Comparison of ENCODE assay signal across 8 cellular contexts in the genomic region with DNA sequence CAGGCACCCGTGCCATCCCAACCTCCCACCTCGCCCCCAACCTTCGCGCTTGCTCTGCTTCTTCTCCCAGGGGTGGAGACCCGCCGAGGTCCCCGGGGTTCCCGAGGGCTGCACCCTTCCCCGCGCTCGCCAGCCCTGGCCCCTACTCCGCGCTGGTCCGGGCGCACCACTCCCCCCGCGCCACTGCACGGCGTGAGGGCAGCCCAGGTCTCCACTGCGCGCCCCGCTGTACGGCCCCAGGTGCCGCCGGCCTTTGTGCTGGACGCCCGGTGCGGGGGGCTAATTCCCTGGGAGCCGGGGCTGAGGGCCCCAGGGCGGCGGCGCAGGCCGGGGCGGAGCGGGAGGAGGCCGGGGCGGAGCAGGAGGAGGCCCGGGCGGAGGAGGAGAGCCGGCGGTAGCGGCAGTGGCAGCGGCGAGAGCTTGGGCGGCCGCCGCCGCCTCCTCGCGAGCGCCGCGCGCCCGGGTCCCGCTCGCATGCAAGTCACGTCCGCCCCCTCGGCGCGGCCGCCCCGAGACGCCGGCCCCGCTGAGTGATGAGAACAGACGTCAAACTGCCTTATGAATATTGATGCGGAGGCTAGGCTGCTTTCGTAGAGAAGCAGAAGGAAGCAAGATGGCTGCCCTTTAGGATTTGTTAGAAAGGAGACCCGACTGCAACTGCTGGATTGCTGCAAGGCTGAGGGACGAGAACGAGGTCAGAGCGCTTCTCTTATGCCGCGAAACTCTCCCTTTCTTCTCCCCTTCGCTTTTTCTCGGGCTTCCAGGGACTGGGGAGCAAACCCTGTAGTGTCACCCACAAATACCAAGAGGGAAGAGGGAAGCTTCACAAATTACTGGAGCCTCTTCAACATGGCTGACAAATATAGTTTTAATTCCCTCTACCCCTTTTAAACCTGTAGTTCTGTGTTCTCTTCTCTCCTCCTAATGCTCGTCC. TPM values are rescaled to one million over a fixed set of nuclear protein-coding genes. Genes with fewer than 3 reads are reported as not detected.
DNase-seq lines count a peak whose midpoint lies in the region; ATAC-seq, FAIRE-seq and TF ChIP-seq lines count a peak whose summit lies in the region.

TET2 (plus strand) TSS at position 591 of the 934 bp plus-strand sequence. CDS start 87,067 bp downstream, outside the sequence.

- H4K8ac ChIP-seq in H1 (ENCODE audit: extremely low read depth, insufficient read depth, low read length) (peak within 1 kb of the TSS; percentile 88), mesendoderm (ENCODE audit: low read depth, low read length) (no peak within 1 kb of the TSS)

- no peak within 1 kb of the TSS for H3K14ac ChIP-seq in H1 (ENCODE audit: insufficient read length)

- FAIRE-seq in H1 (lab: Jason Lieb, UNC): no peak

- no peak within 1 kb of the TSS for H2BK15ac ChIP-seq in H1 (ENCODE audit: low read length)
- no peak within 1 kb of the TSS for H2BK15ac ChIP-seq in mesendoderm (replicated peaks; ENCODE audit: low read depth)

- H3K4me3 Mint-ChIP-seq in activated CD8-positive, alpha-beta memory T cell treated with anti-CD3 and anti-CD28 coated beads, Interleukin-2, amount 10 ng/mL, durations not matched to agents 7 days and 5 days: peak within 1 kb of the TSS; percentile 99

- H3K36me3 ChIP-seq in H1 (ENCODE audit: control insufficient read depth in 2 of 4, insufficient read depth in 4 of 4, low read length in 3 of 4) (no peaks in the 10 kb centered on the region), mesendoderm (ENCODE audit: control insufficient read depth, insufficient read depth, low read length) (no peaks in the 10 kb centered on the region)

- H2BK12ac ChIP-seq in H1 (ENCODE audit: low read depth, low read length): 0 out of 2 replicates have a peak within 1 kb of the TSS, but pooled peaks have one; percentile 20

- H3K4me2 ChIP-seq in H1 (ENCODE audit: insufficient read depth in 1 of 2, low read depth in 2 of 2, low read length in 2 of 2) (peak within 1 kb of the TSS; percentile 85 to 96), mesendoderm (ENCODE audit: low read length) (peak within 1 kb of the TSS; percentile 88)

- peak within 1 kb of the TSS; percentile 85 to 91 (median 88) for H3K4me3 ChIP-seq in H1 (ENCODE audit: extremely low read depth in 1 of 4, insufficient read depth in 2 of 4, low read depth in 3 of 4, low read length in 4 of 4)
- H3K4me3 ChIP-seq in mesendoderm (ENCODE audit: low read length): peak within 1 kb of the TSS; percentile 87

- no peak for TF ChIP-seq EP300 in H1 (IDR thresholded peaks at IDR 0.05; ENCODE audit: borderline replicate concordance in 1 of 2, low read depth in 2 of 2, low read length in 2 of 2)

- TF ChIP-seq RAD21 in H1 (IDR thresholded peaks at IDR 0.05 in 1 of 2, conservative IDR thresholded peaks at IDR 0.05 in 1 of 2; ENCODE audit: low read depth in 2 of 2, low read length in 2 of 2): no peak

- H4K91ac ChIP-seq in H1 (replicated peaks; ENCODE audit: insufficient read length, low read length): no peak within 1 kb of the TSS

- H3K27me3 Mint-ChIP-seq in activated CD8-positive, alpha-beta memory T cell treated with anti-CD3 and anti-CD28 coated beads, Interleukin-2, amount 10 ng/mL, durations not matched to agents 7 days and 5 days: no peaks in the 10 kb centered on the region

- TF ChIP-seq POLR2A in H1 (IDR thresholded peaks at IDR 0.05; ENCODE audit: control extremely low read depth in 1 of 2, low read depth in 2 of 2, low read length in 2 of 2): peak in 1 of 2 experiments; percentile 32; a peak in 1 of 3 replicates

- H3K27ac Mint-ChIP-seq in activated CD8-positive, alpha-beta memory T cell treated with anti-CD3 and anti-CD28 coated beads, Interleukin-2, amount 10 ng/mL, durations not matched to agents 7 days and 5 days: peak within 1 kb of the TSS; percentile 99

- peaks cover 3 to 7% of the 10 kb centered on the region in 2 experiments for H4K20me1 ChIP-seq in H1 (replicated peaks in 1 of 2; ENCODE audit: control insufficient read depth in 1 of 2, insufficient read depth in 2 of 2, low read length in 2 of 2)

- H3K27me3 ChIP-seq in H1 (replicated peaks in 1 of 4; ENCODE audit: control insufficient read depth in 3 of 4, extremely low read depth in 1 of 4, insufficient read depth in 3 of 4, low read length in 3 of 4) (peaks cover 24 to 77% (median 62%) of the 10 kb centered on the region in 4 experiments), mesendoderm (ENCODE audit: insufficient read depth, low read length, poor library complexity) (peaks cover 13% of the 10 kb centered on the region)

- H2BK120ac ChIP-seq in H1 (replicated peaks; ENCODE audit: low read depth, low read length): no peak within 1 kb of the TSS
- no peak within 1 kb of the TSS for H2BK120ac ChIP-seq in mesendoderm (ENCODE audit: low read depth, low read length)

- H3K18ac ChIP-seq in H1 (ENCODE audit: extremely low read depth, low read length) (no peak within 1 kb of the TSS; the same call in 1 of the 2 replicates), mesendoderm (ENCODE audit: low read length) (peak within 1 kb of the TSS; percentile 91)

- H3K27ac ChIP-seq in H1 (ENCODE audit: low read depth, low read length) (no peak within 1 kb of the TSS), mesendoderm (ENCODE audit: low read depth, low read length) (no peak within 1 kb of the TSS)

- 1% methylated on average over 27 of the region's 79 CpGs; no CpG with 5 or more reads in 1 of the 2 experiments for WGBS in H1 (ENCODE audit: extremely low coverage in 1 of 2, insufficient coverage in 1 of 2, insufficient read length in 1 of 2, insufficient replicate concordance in 2 of 2, low coverage in 1 of 2, low lambda C conversion rate in 2 of 2, missing lambda C conversion rate in 1 of 2), 2 experiments
- no CpG with 5 or more reads among the region's 79 CpGs for whole genome bisulfite sequencing in mesendoderm (ENCODE audit: extremely low coverage, insufficient coverage, low lambda C conversion rate)

- POLR2A ChIA-PET in H1 (lab: Charles Lee; ENCODE audit: partially characterized antibody): interaction anchor here (0.6 to 1.8 kb wide), 5 partner anchors 9 to 956 kb away, joined by 3 to 9 read pairs (median 3); partner anchors contain the start of gene PPA2

- no peaks in the 10 kb centered on the region for H3K9me3 Mint-ChIP-seq in activated CD8-positive, alpha-beta memory T cell treated with anti-CD3 and anti-CD28 coated beads, Interleukin-2, amount 10 ng/mL, durations not matched to agents 7 days and 5 days (ENCODE audit: low read depth)

- CTCF ChIA-PET in activated CD8-positive, alpha-beta memory T cell treated with anti-CD3 and anti-CD28 coated beads, Interleukin-2, amount 10 ng/mL, durations not matched to agents 7 days and 5 days (lab: Charles Lee): interaction anchor here (1.0 to 2.4 kb wide), 4 partner anchors 302 to 327 kb away, joined by 3 to 17 read pairs (median 6); partner anchors contain the start of gene PPA2
- CTCF ChIA-PET in H1 (lab: Charles Lee; ENCODE audit: partially characterized antibody): interaction anchor here (1.0 to 1.2 kb wide), 3 partner anchors 16 to 315 kb away, joined by 3 read pairs; no protein-coding TSS in a partner anchor

- peak within 1 kb of the TSS; percentile 74 to 88 (median 83) for H3K9ac ChIP-seq in H1 (replicated peaks in 1 of 4; ENCODE audit: extremely low read depth in 1 of 4, low read depth in 3 of 4, low read length in 3 of 4)
- H3K9ac ChIP-seq in mesendoderm (ENCODE audit: low read length): peak within 1 kb of the TSS; percentile 90

- no peak for TF ChIP-seq CTCF in H1 (IDR thresholded peaks at IDR 0.05; ENCODE audit: control extremely low read depth in 1 of 3, insufficient read depth in 1 of 3, low read depth in 1 of 3, low read length in 3 of 3)

- peak; percentile 55 for DNase-seq in CMK (ENCODE audit: low read depth)
- DNase-seq in HS-5 (ENCODE audit: low read depth): peak; percentile 56
- DNase-seq in NOMO-1 treated with dmso at 0.1 percent for 144 hours (lab: John Stamatoyannopoulos, UW; ENCODE audit: unreplicated experiment): peak; percentile 90
- DNase-seq in activated CD8-positive, alpha-beta memory T cell treated with anti-CD3 and anti-CD28 coated beads, Interleukin-2, amount 10 ng/mL, durations not matched to agents 7 days and 5 days: peak; percentile 88
- DNase-seq in H1 (ENCODE audit: low read depth in 1 of 2, low spot score in 2 of 2): peak in 1 of 2 experiments; percentile 67
- DNase-seq in mesendoderm: peak; percentile 78
- DNase-seq in stimulated activated CD8-positive, alpha-beta memory T cell treated with anti-CD3 and anti-CD28 coated beads, Interleukin-12 subunit alpha, Interleukin-12 subunit beta, amount 100 ng/mL, for 24 hours (ENCODE audit: extremely low read depth): peak; percentile 52

- H2AK5ac ChIP-seq in H1 (ENCODE audit: low read depth, low read length): no peak within 1 kb of the TSS
- H2AK5ac ChIP-seq in mesendoderm (ENCODE audit: low read length): no peak within 1 kb of the TSS

- H2BK20ac ChIP-seq in H1 (ENCODE audit: low read length): no peak within 1 kb of the TSS

- H2BK5ac ChIP-seq in H1 (ENCODE audit: low read depth, low read length) (no peak within 1 kb of the TSS), mesendoderm (ENCODE audit: low read length) (no peak within 1 kb of the TSS)

- H3K23ac ChIP-seq in H1 (ENCODE audit: insufficient read length) (no peak within 1 kb of the TSS), mesendoderm (ENCODE audit: low read length) (no peak within 1 kb of the TSS)

- H2AFZ ChIP-seq in H1 (ENCODE audit: low read length): peak within 1 kb of the TSS; percentile 98

- H4K5ac ChIP-seq in H1 (ENCODE audit: insufficient read length, low read depth, low read length) (no peak within 1 kb of the TSS), mesendoderm (ENCODE audit: low read length) (no peak within 1 kb of the TSS)

- no peak within 1 kb of the TSS for H3K56ac ChIP-seq in H1 (replicated peaks; ENCODE audit: insufficient read length, low read depth, low read length)
- peak within 1 kb of the TSS; percentile 91 for H3K56ac ChIP-seq in mesendoderm (ENCODE audit: low read length)

- H3K9me3 ChIP-seq in H1 (ENCODE audit: insufficient read depth in 2 of 2, low read depth in 1 of 2, low read length in 1 of 2): no peaks in the 10 kb centered on the region

- H3K79me2 ChIP-seq in H1 (ENCODE audit: control insufficient read depth in 1 of 2, insufficient read depth in 2 of 2, low read length in 2 of 2): no peaks in the 10 kb centered on the region
- H3K79me2 ChIP-seq in mesendoderm (ENCODE audit: control insufficient read depth, insufficient read depth, low read length): no peaks in the 10 kb centered on the region

- H3K23me2 ChIP-seq in H1 (ENCODE audit: low read depth, low read length): peaks cover 13% of the 10 kb centered on the region

- ATAC-seq in GM21360 (IDR thresholded peaks at IDR 0.05; ENCODE audit: unreplicated experiment): peak; percentile 85
- peak; percentile 91 for ATAC-seq in activated CD8-positive, alpha-beta memory T cell treated with anti-CD3 and anti-CD28 coated beads, Interleukin-2, amount 10 ng/mL, durations not matched to agents 7 days and 5 days

- H3K4me1 ChIP-seq in H1 (replicated peaks in 1 of 4; ENCODE audit: control insufficient read depth in 3 of 4, insufficient read depth in 4 of 4, low read length in 3 of 4): peaks cover 0 to 3% (median 0%) of the 10 kb centered on the region in 4 experiments; a peak in 2 of 7 replicates
- peaks cover 2% of the 10 kb centered on the region for H3K4me1 ChIP-seq in mesendoderm (ENCODE audit: control insufficient read depth, low read depth, low read length)

- peaks cover 27% of the 10 kb centered on the region for H3K4me1 Mint-ChIP-seq in activated CD8-positive, alpha-beta memory T cell treated with anti-CD3 and anti-CD28 coated beads, Interleukin-2, amount 10 ng/mL, durations not matched to agents 7 days and 5 days

- H3K36me3 Mint-ChIP-seq in activated CD8-positive, alpha-beta memory T cell treated with anti-CD3 and anti-CD28 coated beads, Interleukin-2, amount 10 ng/mL, durations not matched to agents 7 days and 5 days: peaks cover 8% of the 10 kb centered on the region

- H3K4ac ChIP-seq in H1 (replicated peaks; ENCODE audit: insufficient read length, low read depth, low read length) (peak within 1 kb of the TSS; percentile 36), mesendoderm (ENCODE audit: low read depth, low read length) (no peak within 1 kb of the TSS)

- H3K79me1 ChIP-seq in H1 (ENCODE audit: low read depth, low read length) (no peaks in the 10 kb centered on the region), mesendoderm (ENCODE audit: low read length) (no peaks in the 10 kb centered on the region)

RNA-seq across cellular contexts. Expression of gene TET2, which starts in this region (rescaled TPM):
- total RNA-seq in activated CD8-positive, alpha-beta memory T cell treated with anti-CD3 and anti-CD28 coated beads, Interleukin-2, amount 10 ng/mL, durations not matched to agents 7 days and 5 days: 10 to 100 TPM; 24.6 to 25.1 TPM
- 1.9 and 2.6 TPM in 2 replicates for total RNA-seq in H1 (2021; fragmentation: NEBNext Ultra II Directional; extraction: Animal tissue kit (Norgen Biotek cat#: 25700))
- polyA plus RNA-seq in H1 (2011; rRNA removed): 0.39 and 1.0 TPM in 2 replicates
- polyA plus RNA-seq in H1 (2011; cell fraction: cytosol; rRNA removed): 0.74 TPM
- polyA plus RNA-seq in H1 (2011; cell fraction: nucleus; rRNA removed): 1.2 TPM
- 0.80 to 1.4 TPM (median 0.95 TPM) in 4 replicates for polyA plus RNA-seq in H1 (2012, experiment 1 of 2)
- 0.03 TPM for polyA plus RNA-seq in H1 (2012, experiment 2 of 2)
- polyA plus RNA-seq in H1 (2013, experiment 1 of 2): 0.71 TPM
- 0.57 TPM for polyA plus RNA-seq in H1 (2013, experiment 2 of 2)
- 6.8 and 9.3 TPM in 2 replicates for polyA minus RNA-seq in H1 (2011; rRNA and poly(A)+ RNA removed)
- 1.8 TPM for polyA minus RNA-seq in H1 (2011; cell fraction: cytosol; rRNA and poly(A)+ RNA removed)
- polyA minus RNA-seq in H1 (2011; cell fraction: nucleus; rRNA and poly(A)+ RNA removed): 21.6 TPM
- polyA plus RNA-seq in mesendoderm (2013, experiment 1 of 2): 0.94 TPM
- 0.85 TPM for polyA plus RNA-seq in mesendoderm (2013, experiment 2 of 2)
